Comparison of ENCODE assay signal across 18 cellular contexts in the genomic region with DNA sequence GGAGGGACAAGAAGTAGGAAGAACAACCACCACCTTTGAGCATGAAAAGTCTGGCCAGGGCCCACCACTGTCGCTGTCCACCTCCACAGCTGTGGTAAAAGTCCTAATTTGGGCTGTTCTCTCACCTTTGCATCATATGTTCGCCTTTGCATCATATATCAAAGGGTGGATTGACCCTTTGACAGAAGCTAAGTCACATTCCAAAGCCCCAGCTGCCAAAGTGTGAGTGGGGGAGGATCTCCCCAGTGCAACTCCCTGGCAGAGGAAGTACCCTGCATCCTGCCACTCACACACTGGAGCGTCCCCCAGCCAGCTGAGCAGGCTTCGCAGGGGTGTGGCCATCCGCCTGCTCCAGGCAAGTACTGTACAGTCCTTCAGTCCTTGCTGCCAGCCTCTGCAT. TPM values are rescaled to one million over a fixed set of nuclear protein-coding genes. Genes with fewer than 3 reads are reported as not detected.
DNase-seq lines count a peak whose midpoint lies in the region; ATAC-seq, FAIRE-seq and TF ChIP-seq lines count a peak whose summit lies in the region.
"Had no signal": no experiment of that assay in that cellular context is flagged by ENCODE, and none has a peak within 500 bp of the region (broad histone marks: within the 10 kb centered on the region; RNA-seq: fewer than 3 reads in every experiment).

No MANE protein-coding gene starts in this region.

- TF ChIP-seq CTCF in HepG2 (CRISPR knock-in tag; IDR thresholded peaks at IDR 0.05): no peak
- no peak for TF ChIP-seq CTCF in right lobe of liver (IDR thresholded peaks at IDR 0.05)
- no peak for TF ChIP-seq CTCF in endothelial cell (IDR thresholded peaks at IDR 0.05; ENCODE audit: unreplicated experiment)

- H3K4me3 ChIP-seq in HepG2 (replicated peaks in 1 of 3; ENCODE audit: insufficient read depth in 1 of 3, low read depth in 2 of 3, low read length in 3 of 3) (no peak overlapping the region), right lobe of liver (no peak overlapping the region)
- H3K4me3 ChIP-seq: sigmoid colon had no signal

- H3K4me1 ChIP-seq in HepG2 (ENCODE audit: insufficient read depth, low read length): peaks cover 17% of the 10 kb centered on the region
- no peaks in the 10 kb centered on the region for H3K4me1 ChIP-seq in right lobe of liver

- H3K27me3 ChIP-seq in HepG2 (ENCODE audit: control insufficient read depth in 1 of 2, insufficient read depth in 2 of 2, low read length in 2 of 2) (no peaks in the 10 kb centered on the region; a peak in 2 of 5 replicates), right lobe of liver (no peaks in the 10 kb centered on the region)

- DNase-seq in HepG2 (ENCODE audit: low spot score) (no peak), right lobe of liver (no peak), NCI-H69 (lab: John Stamatoyannopoulos, UW) (peak; percentile 20), endothelial cell (ENCODE audit: low spot score) (peak; percentile 33), DMS53 treated with DMSO at 0.1 percent for 48 hours (lab: John Stamatoyannopoulos, UW; ENCODE audit: unreplicated experiment) (no peak)
- no peak for DNase-seq in T-helper 2 cell treated with Interferon-gamma antibody and Interleukin-4, amounts not matched to agents 5 μg/mL and 100 μg/mL, for 36 hours (ENCODE audit: low spot score)
- DNase-seq: activated gamma-delta T cell; amygdala; effector memory CD8-positive, alpha-beta T cell; foreskin fibroblast; HCEC 1CT; NCI-H1048; NCI-H2107; sigmoid colon had no signal

- no peak for TF ChIP-seq EP300 in HepG2 (IDR thresholded peaks at IDR 0.05; ENCODE audit: low read depth in 2 of 2, low read length in 2 of 2)
- TF ChIP-seq EP300 in HepG2 (CRISPR knock-in tag; IDR thresholded peaks at IDR 0.05; ENCODE audit: borderline replicate concordance): no peak

- H3K27me3 Mint-ChIP-seq in endothelial cell (ENCODE audit: unreplicated experiment): no peaks in the 10 kb centered on the region
- peaks cover 12% of the 10 kb centered on the region for H3K27me3 Mint-ChIP-seq in T-helper 2 cell treated with Interferon-gamma antibody and Interleukin-4, amounts not matched to agents 5 μg/mL and 100 μg/mL, for 36 hours (ENCODE audit: low read depth)

- H3K9me3 ChIP-seq in HepG2 (ENCODE audit: low read length) (no peaks in the 10 kb centered on the region), right lobe of liver (no peaks in the 10 kb centered on the region)
- H3K9me3 ChIP-seq: sigmoid colon had no signal

- POLR2A ChIA-PET in HepG2 (lab: Yijun Ruan, JAX): no interaction called here

- FAIRE-seq in HepG2 (lab: Jason Lieb, UNC): no peak

- in situ Hi-C loops in HepG2 (cut with HindIII; ENCODE audit: extremely low pct_ligation_motif_present, low pct_unique_long_range_greater_than_20kb): loop anchor here (10.0 to 25.0 kb wide), 2 partner anchors 108 to 316 kb away; no protein-coding TSS in a partner anchor

- H3K9ac ChIP-seq in HepG2 (ENCODE audit: insufficient read depth, low read depth, low read length): no peak overlapping the region

- H3K4me2 ChIP-seq in HepG2 (ENCODE audit: low read depth, low read length): no peak overlapping the region

- no peak overlapping the region for H2AFZ ChIP-seq in HepG2 (ENCODE audit: low read length)

- 4% methylated on average over 5 of the region's 5 CpGs for WGBS in HepG2 (ENCODE audit: low lambda C conversion rate)
- 59% methylated on average over 2 of the region's 5 CpGs for WGBS in right lobe of liver (ENCODE audit: insufficient coverage, low coverage, low lambda C conversion rate, missing lambda C conversion rate)

- H4K20me1 ChIP-seq in HepG2 (ENCODE audit: insufficient read depth, low read length): no peaks in the 10 kb centered on the region

- no peak for TF ChIP-seq POLR2A in HepG2 (IDR thresholded peaks at IDR 0.05; ENCODE audit: insufficient read depth in 1 of 2, low read depth in 2 of 2, low read length in 2 of 2)
- TF ChIP-seq POLR2A in right lobe of liver (IDR thresholded peaks at IDR 0.05): no peak

- CTCF ChIA-PET in HepG2 (lab: Yijun Ruan, JAX; ENCODE audit: low intra/inter-chr PET ratio, low total read pairs): no interaction called here

- no peak overlapping the region for H3K27ac ChIP-seq in HepG2 (ENCODE audit: extremely low read length, insufficient read depth, low read length)
- H3K27ac ChIP-seq in right lobe of liver: no peak overlapping the region
- H3K27ac ChIP-seq: sigmoid colon, VCaP had no signal

- ATAC-seq in HepG2 (no peak), right lobe of liver (no peak), HG03095 (IDR thresholded peaks at IDR 0.05; ENCODE audit: unreplicated experiment) (no peak), GM21737 (IDR thresholded peaks at IDR 0.05; ENCODE audit: unreplicated experiment) (no peak)
- ATAC-seq: effector memory CD8-positive, alpha-beta T cell; left lobe of liver had no signal

- no peak overlapping the region for H3K4me3 Mint-ChIP-seq in endothelial cell (ENCODE audit: unreplicated experiment)
- no peak overlapping the region for H3K4me3 Mint-ChIP-seq in T-helper 2 cell treated with Interferon-gamma antibody and Interleukin-4, amounts not matched to agents 5 μg/mL and 100 μg/mL, for 36 hours
- H3K4me3 Mint-ChIP-seq: effector memory CD8-positive, alpha-beta T cell had no signal

- BruUV-seq in HepG2 (replicated peaks; lab: Mats Ljungman, UMichigan): no TSS peak

- no peaks in the 10 kb centered on the region for H3K79me2 ChIP-seq in HepG2 (ENCODE audit: insufficient read depth, low read length)

- H3K9me3 Mint-ChIP-seq in endothelial cell (ENCODE audit: unreplicated experiment): no peaks in the 10 kb centered on the region
- H3K9me3 Mint-ChIP-seq in T-helper 2 cell treated with Interferon-gamma antibody and Interleukin-4, amounts not matched to agents 5 μg/mL and 100 μg/mL, for 36 hours: no peaks in the 10 kb centered on the region
- H3K9me3 Mint-ChIP-seq: effector memory CD8-positive, alpha-beta T cell had no signal

- H3K4me1 Mint-ChIP-seq in endothelial cell (ENCODE audit: unreplicated experiment): peaks cover 12% of the 10 kb centered on the region
- H3K4me1 Mint-ChIP-seq in T-helper 2 cell treated with Interferon-gamma antibody and Interleukin-4, amounts not matched to agents 5 μg/mL and 100 μg/mL, for 36 hours (ENCODE audit: low read depth): peaks cover 7% of the 10 kb centered on the region

- no peak overlapping the region for H3K27ac Mint-ChIP-seq in endothelial cell (ENCODE audit: unreplicated experiment)
- H3K27ac Mint-ChIP-seq in T-helper 2 cell treated with Interferon-gamma antibody and Interleukin-4, amounts not matched to agents 5 μg/mL and 100 μg/mL, for 36 hours: no peak overlapping the region
- H3K27ac Mint-ChIP-seq: effector memory CD8-positive, alpha-beta T cell had no signal

- no peaks in the 10 kb centered on the region for H3K36me3 Mint-ChIP-seq in endothelial cell (ENCODE audit: low read depth, unreplicated experiment)
- H3K36me3 Mint-ChIP-seq in T-helper 2 cell treated with Interferon-gamma antibody and Interleukin-4, amounts not matched to agents 5 μg/mL and 100 μg/mL, for 36 hours (ENCODE audit: low read depth): no peaks in the 10 kb centered on the region

- intact Hi-C loops in HepG2 (cut with micrococcal nuclease; ENCODE audit: unreplicated experiment) (no loop called here), right lobe of liver (cut with DNase I) (loop anchor here (10.0 kb wide), 2 partner anchors 108 to 118 kb away; no protein-coding TSS in a partner anchor)

- no peaks in the 10 kb centered on the region for H3K36me3 ChIP-seq in HepG2 (replicated peaks in 1 of 2; ENCODE audit: control insufficient read depth in 1 of 2, insufficient read depth in 2 of 2, low read length in 2 of 2)
- H3K36me3 ChIP-seq in right lobe of liver: no peaks in the 10 kb centered on the region
- H3K36me3 ChIP-seq: sigmoid colon had no signal

- no peak for TF ChIP-seq RAD21 in HepG2 (CRISPR knock-in tag; IDR thresholded peaks at IDR 0.05)

RNA-seq across cellular contexts. Expression of a gene that starts 12.7 kb away (rescaled TPM):
- total RNA-seq in HepG2 (2016; rRNA removed; fragmentation: Illumina TruSeq; extraction: Trizol) (4.2 and 6.9 TPM in 2 replicates), right lobe of liver (1 to 10 TPM in 5 of 6 experiments, under 1 TPM in 1; 0.81 to 5.0 (median 2.8) TPM), endothelial cell (ENCODE audit: unreplicated experiment) (65.7 TPM)
- total RNA-seq in HepG2 (2016; cell fraction: cytosol; rRNA removed; fragmentation: Illumina TruSeq; extraction: Trizol; ENCODE audit: low read depth): 20.7 and 22.5 TPM in 2 replicates
- total RNA-seq in HepG2 (2016; cell fraction: insoluble cytoplasmic fraction; rRNA removed; fragmentation: Illumina TruSeq; extraction: Trizol): 3.7 and 4.5 TPM in 2 replicates
- 19.0 and 22.0 TPM in 2 replicates for total RNA-seq in HepG2 (2016; cell fraction: membrane; rRNA removed; fragmentation: Illumina TruSeq; extraction: Trizol)
- 3.8 and 4.8 TPM in 2 replicates for total RNA-seq in HepG2 (2016; cell fraction: nucleus; rRNA removed; fragmentation: Illumina TruSeq; extraction: Trizol)
- 1.6 and 2.3 TPM in 2 replicates for polyA plus RNA-seq in HepG2 (2011; rRNA removed)
- 2.0 and 2.1 TPM in 2 replicates for polyA plus RNA-seq in HepG2 (2011; cell fraction: cytosol; rRNA removed)
- polyA plus RNA-seq in HepG2 (2011; cell fraction: nucleus; rRNA removed): 1.2 and 1.7 TPM in 2 replicates
- 0.85 and 1.5 TPM in 2 replicates for polyA plus RNA-seq in HepG2 (2012)
- 1.7 and 2.4 TPM in 2 replicates for polyA plus RNA-seq in HepG2 (2016; cell fraction: cytosol; fragmentation: Illumina TruSeq; extraction: Trizol; ENCODE audit: low read depth)
- polyA plus RNA-seq in HepG2 (2016; cell fraction: insoluble cytoplasmic fraction; fragmentation: Illumina TruSeq; extraction: Trizol; ENCODE audit: low read depth): 3.3 and 4.8 TPM in 2 replicates
- polyA plus RNA-seq in HepG2 (2016; cell fraction: membrane; fragmentation: Illumina TruSeq; extraction: Trizol; ENCODE audit: low read depth): 3.4 and 3.5 TPM in 2 replicates
- polyA plus RNA-seq in HepG2 (2016; cell fraction: nucleus; fragmentation: Illumina TruSeq; extraction: Trizol; ENCODE audit: insufficient read depth, low read depth): 2.3 and 3.1 TPM in 2 replicates
- 3.0 and 67.6 TPM in 2 replicates for polyA minus RNA-seq in HepG2 (2011; rRNA and poly(A)+ RNA removed; ENCODE audit: low replicate concordance)
- polyA minus RNA-seq in HepG2 (2011; cell fraction: cytosol; rRNA and poly(A)+ RNA removed): 4.3 and 5.3 TPM in 2 replicates
- polyA minus RNA-seq in HepG2 (2011; cell fraction: nucleus; rRNA and poly(A)+ RNA removed): 3.3 and 5.2 TPM in 2 replicates

RNA-seq across cellular contexts. Expression of a gene that starts 18.9 kb away (rescaled TPM):
- 17.4 and 17.6 TPM in 2 replicates for total RNA-seq in HepG2 (2016; rRNA removed; fragmentation: Illumina TruSeq; extraction: Trizol)
- 12.5 and 13.3 TPM in 2 replicates for total RNA-seq in HepG2 (2016; cell fraction: cytosol; rRNA removed; fragmentation: Illumina TruSeq; extraction: Trizol; ENCODE audit: low read depth)
- 16.4 and 16.6 TPM in 2 replicates for total RNA-seq in HepG2 (2016; cell fraction: insoluble cytoplasmic fraction; rRNA removed; fragmentation: Illumina TruSeq; extraction: Trizol)
- 11.1 and 12.6 TPM in 2 replicates for total RNA-seq in HepG2 (2016; cell fraction: membrane; rRNA removed; fragmentation: Illumina TruSeq; extraction: Trizol)
- total RNA-seq in HepG2 (2016; cell fraction: nucleus; rRNA removed; fragmentation: Illumina TruSeq; extraction: Trizol): 16.3 and 23.4 TPM in 2 replicates
- 17.9 and 21.7 TPM in 2 replicates for polyA plus RNA-seq in HepG2 (2011; rRNA removed)
- 7.2 and 10.1 TPM in 2 replicates for polyA plus RNA-seq in HepG2 (2011; cell fraction: cytosol; rRNA removed)
- polyA plus RNA-seq in HepG2 (2011; cell fraction: nucleus; rRNA removed): 15.4 and 16.5 TPM in 2 replicates
- 11.1 TPM in 2 replicates for polyA plus RNA-seq in HepG2 (2012)
- polyA plus RNA-seq in HepG2 (2016; cell fraction: cytosol; fragmentation: Illumina TruSeq; extraction: Trizol; ENCODE audit: low read depth): 0.67 and 0.76 TPM in 2 replicates
- polyA plus RNA-seq in HepG2 (2016; cell fraction: insoluble cytoplasmic fraction; fragmentation: Illumina TruSeq; extraction: Trizol; ENCODE audit: low read depth): 12.2 and 12.9 TPM in 2 replicates
- polyA plus RNA-seq in HepG2 (2016; cell fraction: membrane; fragmentation: Illumina TruSeq; extraction: Trizol; ENCODE audit: low read depth): 2.9 and 3.1 TPM in 2 replicates
- 19.8 and 23.6 TPM in 2 replicates for polyA plus RNA-seq in HepG2 (2016; cell fraction: nucleus; fragmentation: Illumina TruSeq; extraction: Trizol; ENCODE audit: insufficient read depth, low read depth)
- 24.1 and 55.5 TPM in 2 replicates for polyA minus RNA-seq in HepG2 (2011; rRNA and poly(A)+ RNA removed; ENCODE audit: low replicate concordance)
- polyA minus RNA-seq in HepG2 (2011; cell fraction: cytosol; rRNA and poly(A)+ RNA removed): 12.3 and 16.3 TPM in 2 replicates
- 44.9 and 47.9 TPM in 2 replicates for polyA minus RNA-seq in HepG2 (2011; cell fraction: nucleus; rRNA and poly(A)+ RNA removed)
- 10 to 100 TPM in 3 of 6 experiments, 1 to 10 TPM in 3; 8.6 to 13.1 (median 10.6) TPM for total RNA-seq in right lobe of liver
- total RNA-seq in endothelial cell (ENCODE audit: unreplicated experiment): 26.9 TPM

Comparison
In these comparisons a context has a peak if more than half of its experiments do, and no peak if none do; other contexts are left out.
1. DNase-seq: peak in NCI-H69 (single experiment) and endothelial cell (single experiment); none in HepG2 (single experiment), right lobe of liver (0 of 3), DMS53 treated with DMSO at 0.1 percent for 48 hours (single experiment) and T-helper 2 cell treated with Interferon-gamma antibody and Interleukin-4, amounts not matched to agents 5 μg/mL and 100 μg/mL, for 36 hours (single experiment).